Comparison of ENCODE assay signal across 9 cellular contexts in genomic region chr9:16626577-16627130, GRCh38.
DNase-seq lines count a peak whose midpoint lies in the region; ATAC-seq and TF ChIP-seq lines count a peak whose summit lies in the region.
"Had no signal": no experiment of that assay in that cellular context is flagged by ENCODE, and none has a peak within 500 bp of the region (broad histone marks: within the 10 kb centered on the region; RNA-seq: fewer than 3 reads in every experiment).

No MANE protein-coding gene starts in this region.

- H3K9ac ChIP-seq in skeletal muscle satellite cell (ENCODE audit: low read depth, low read length): peak overlapping the region; percentile 61

- no peak for TF ChIP-seq CTCF in glutamatergic neuron (IDR thresholded peaks at IDR 0.05; ENCODE audit: partially characterized antibody, unreplicated experiment)

- peaks cover 54% of the 10 kb centered on the region for H3K4me1 Mint-ChIP-seq in glutamatergic neuron (ENCODE audit: low read depth, unreplicated experiment)
- H3K4me1 Mint-ChIP-seq in activated T-helper 2 cell treated with anti-CD3 and anti-CD28 coated beads, Interferon-gamma antibody, Interleukin-2, Interleukin-4, amounts not matched to agents 10 μg/mL and 5 μg/mL and 100 μg/mL, durations not matched to agents 14 hours and 24 hours and 36 hours (ENCODE audit: low read depth): no peaks in the 10 kb centered on the region
- no peaks in the 10 kb centered on the region for H3K4me1 Mint-ChIP-seq in T-helper 2 cell treated with Interferon-gamma antibody and Interleukin-4, amounts not matched to agents 5 μg/mL and 100 μg/mL, for 36 hours (ENCODE audit: low read depth)

- CTCF ChIA-PET in HEK293T (lab: Yijun Ruan, JAX): interaction anchor here (0.5 kb wide), 1 partner anchor 13 kb away, joined by 3 read pairs; no protein-coding TSS in a partner anchor

- peak overlapping the region; percentile 47 for H3K4me3 ChIP-seq in skeletal muscle satellite cell (ENCODE audit: low read length)

- H3K36me3 Mint-ChIP-seq in glutamatergic neuron (ENCODE audit: unreplicated experiment): no peaks in the 10 kb centered on the region
- no peaks in the 10 kb centered on the region for H3K36me3 Mint-ChIP-seq in activated T-helper 2 cell treated with anti-CD3 and anti-CD28 coated beads, Interferon-gamma antibody, Interleukin-2, Interleukin-4, amounts not matched to agents 10 μg/mL and 5 μg/mL and 100 μg/mL, durations not matched to agents 14 hours and 24 hours and 36 hours (ENCODE audit: low read depth)
- H3K36me3 Mint-ChIP-seq in T-helper 2 cell treated with Interferon-gamma antibody and Interleukin-4, amounts not matched to agents 5 μg/mL and 100 μg/mL, for 36 hours (ENCODE audit: low read depth): no peaks in the 10 kb centered on the region

- peak overlapping the region; percentile 86 for H3K27ac Mint-ChIP-seq in glutamatergic neuron (ENCODE audit: unreplicated experiment)
- H3K27ac Mint-ChIP-seq in activated T-helper 2 cell treated with anti-CD3 and anti-CD28 coated beads, Interferon-gamma antibody, Interleukin-2, Interleukin-4, amounts not matched to agents 10 μg/mL and 5 μg/mL and 100 μg/mL, durations not matched to agents 14 hours and 24 hours and 36 hours: no peak overlapping the region
- H3K27ac Mint-ChIP-seq in T-helper 2 cell treated with Interferon-gamma antibody and Interleukin-4, amounts not matched to agents 5 μg/mL and 100 μg/mL, for 36 hours: no peak overlapping the region

- peaks cover 56% of the 10 kb centered on the region for H3K4me1 ChIP-seq in skeletal muscle satellite cell (ENCODE audit: control insufficient read depth, insufficient read depth, low read length)

- H3K9me3 ChIP-seq in skeletal muscle satellite cell (replicated peaks; ENCODE audit: low read length): no peaks in the 10 kb centered on the region

- DNase-seq in HEK293T (ENCODE audit: extremely low spot score) (peak; percentile 20), RPMI8226 (peak; percentile 26), glutamatergic neuron (no peak), HUDEP-2 (lab: John Stamatoyannopoulos, UW; ENCODE audit: unreplicated experiment in 76 of 76) (no peak)
- no peak for DNase-seq in activated T-helper 2 cell treated with anti-CD3 and anti-CD28 coated beads, Interferon-gamma antibody, Interleukin-2, Interleukin-4, amounts not matched to agents 10 μg/mL and 5 μg/mL and 100 μg/mL, durations not matched to agents 14 hours and 24 hours and 36 hours (ENCODE audit: low spot score)
- DNase-seq in T-helper 2 cell treated with Interferon-gamma antibody and Interleukin-4, amounts not matched to agents 5 μg/mL and 100 μg/mL, for 36 hours (ENCODE audit: low spot score): no peak
- DNase-seq: stimulated activated CD4-positive, alpha-beta T cell treated with anti-CD3 and anti-CD28 coated beads, Interleukin-4, amount 100 ng/mL, for 4 hours had no signal

- H3K4me2 ChIP-seq in skeletal muscle satellite cell (ENCODE audit: low read length): peak overlapping the region; percentile 81

- no peaks in the 10 kb centered on the region for H3K27me3 ChIP-seq in skeletal muscle satellite cell (ENCODE audit: control insufficient read depth, insufficient read depth, low read length)

- no peaks in the 10 kb centered on the region for H3K9me3 Mint-ChIP-seq in glutamatergic neuron (ENCODE audit: unreplicated experiment)
- peaks cover 7% of the 10 kb centered on the region for H3K9me3 Mint-ChIP-seq in activated T-helper 2 cell treated with anti-CD3 and anti-CD28 coated beads, Interferon-gamma antibody, Interleukin-2, Interleukin-4, amounts not matched to agents 10 μg/mL and 5 μg/mL and 100 μg/mL, durations not matched to agents 14 hours and 24 hours and 36 hours
- peaks cover 9% of the 10 kb centered on the region for H3K9me3 Mint-ChIP-seq in T-helper 2 cell treated with Interferon-gamma antibody and Interleukin-4, amounts not matched to agents 5 μg/mL and 100 μg/mL, for 36 hours

- H3K27me3 Mint-ChIP-seq in glutamatergic neuron (ENCODE audit: unreplicated experiment): no peaks in the 10 kb centered on the region
- no peaks in the 10 kb centered on the region for H3K27me3 Mint-ChIP-seq in activated T-helper 2 cell treated with anti-CD3 and anti-CD28 coated beads, Interferon-gamma antibody, Interleukin-2, Interleukin-4, amounts not matched to agents 10 μg/mL and 5 μg/mL and 100 μg/mL, durations not matched to agents 14 hours and 24 hours and 36 hours (ENCODE audit: low read depth)
- no peaks in the 10 kb centered on the region for H3K27me3 Mint-ChIP-seq in T-helper 2 cell treated with Interferon-gamma antibody and Interleukin-4, amounts not matched to agents 5 μg/mL and 100 μg/mL, for 36 hours (ENCODE audit: low read depth)

- H3K4me3 Mint-ChIP-seq in glutamatergic neuron (ENCODE audit: unreplicated experiment): peak overlapping the region; percentile 78
- no peak overlapping the region for H3K4me3 Mint-ChIP-seq in activated T-helper 2 cell treated with anti-CD3 and anti-CD28 coated beads, Interferon-gamma antibody, Interleukin-2, Interleukin-4, amounts not matched to agents 10 μg/mL and 5 μg/mL and 100 μg/mL, durations not matched to agents 14 hours and 24 hours and 36 hours (ENCODE audit: low read depth)
- no peak overlapping the region for H3K4me3 Mint-ChIP-seq in T-helper 2 cell treated with Interferon-gamma antibody and Interleukin-4, amounts not matched to agents 5 μg/mL and 100 μg/mL, for 36 hours

- H3K36me3 ChIP-seq in skeletal muscle satellite cell (ENCODE audit: insufficient read depth, low read length): no peaks in the 10 kb centered on the region

- intact Hi-C loops in activated T-helper 2 cell treated with anti-CD3 and anti-CD28 coated beads, Interferon-gamma antibody, Interleukin-2, Interleukin-4, amounts not matched to agents 10 μg/mL and 5 μg/mL and 100 μg/mL, durations not matched to agents 14 hours and 24 hours and 36 hours (cut with micrococcal nuclease): no loop called here

- POLR2A ChIA-PET in HEK293T (lab: Yijun Ruan, JAX): no interaction called here

- ATAC-seq in GM21529 (IDR thresholded peaks at IDR 0.05; ENCODE audit: unreplicated experiment): no peak

TF ChIP-seq in HEK293T, 16 proteins besides CTCF, POLR2A, EP300 and RAD21:
- TF ChIP-seq BHLHE40 (IDR thresholded peaks at IDR 0.05; ENCODE audit: borderline replicate concordance): no peak
TF ChIP-seq in HEK293T: peak in this region for 0.

Comparison
In these comparisons a context has a peak if more than half of its experiments do, and no peak if none do; other contexts are left out.
1. DNase-seq: peak in HEK293T (single experiment) and RPMI8226 (single experiment); none in glutamatergic neuron (single experiment), HUDEP-2 (0 of 76), activated T-helper 2 cell treated with anti-CD3 and anti-CD28 coated beads, Interferon-gamma antibody, Interleukin-2, Interleukin-4, amounts not matched to agents 10 μg/mL and 5 μg/mL and 100 μg/mL, durations not matched to agents 14 hours and 24 hours and 36 hours (single experiment) and T-helper 2 cell treated with Interferon-gamma antibody and Interleukin-4, amounts not matched to agents 5 μg/mL and 100 μg/mL, for 36 hours (single experiment).